Comparison of ENCODE assay signal across 8 cellular contexts in genomic region chr1:68321084-68321685, GRCh38.
DNase-seq lines count a peak whose midpoint lies in the region; ATAC-seq and TF ChIP-seq lines count a peak whose summit lies in the region.
"Had no signal": no experiment of that assay in that cellular context is flagged by ENCODE, and none has a peak within 500 bp of the region (broad histone marks: within the 10 kb centered on the region; RNA-seq: fewer than 3 reads in every experiment).

No MANE protein-coding gene starts in this region.

- DNase-seq in HFF-Myc (ENCODE audit: extremely low read depth, low read depth) (no peak), SHP77 treated with DMSO at 0.1 percent for 48 hours (lab: John Stamatoyannopoulos, UW) (peak; percentile 52), glomerular endothelial cell (ENCODE audit: extremely low read depth, low read depth, low spot score) (peak; percentile 10), putamen (ENCODE audit: low spot score) (peak; percentile 12), superior temporal gyrus (ENCODE audit: extremely low spot score) (no peak)

- H3K4me3 ChIP-seq in HFF-Myc (replicated peaks; ENCODE audit: low read depth, low read length) = no peak overlapping the region
- H3K4me3 ChIP-seq: SK-N-MC had no signal

- TF ChIP-seq CTCF in HFF-Myc (IDR thresholded peaks at IDR 0.05; ENCODE audit: low read depth, low read length, missing control alignments) = peak; percentile 68

- ATAC-seq in HG03135 (IDR thresholded peaks at IDR 0.05; ENCODE audit: unreplicated experiment) (no peak), HG03571 (IDR thresholded peaks at IDR 0.05; ENCODE audit: unreplicated experiment) (no peak)

Comparison
In these comparisons a context has a peak if more than half of its experiments do, and no peak if none do; other contexts are left out.
1. DNase-seq: peak in SHP77 treated with DMSO at 0.1 percent for 48 hours (single experiment), glomerular endothelial cell (single experiment) and putamen (single experiment); none in HFF-Myc (single experiment) and superior temporal gyrus (single experiment).